1 cellular context compared by ENCODE assay signal in genomic region chr11:20458905-20459632, GRCh38.
TF ChIP-seq lines count a peak whose summit lies in the region.

No MANE protein-coding gene starts in this region.

TF ChIP-seq in GM12878, 131 proteins besides CTCF, POLR2A, EP300 and RAD21 (continued from another document):
- TF ChIP-seq, protein P1, sequence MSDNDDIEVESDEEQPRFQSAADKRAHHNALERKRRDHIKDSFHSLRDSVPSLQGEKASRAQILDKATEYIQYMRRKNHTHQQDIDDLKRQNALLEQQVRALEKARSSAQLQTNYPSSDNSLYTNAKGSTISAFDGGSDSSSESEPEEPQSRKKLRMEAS (IDR thresholded peaks at IDR 0.05; ENCODE audit: low read depth, low read length): no peak
